In genomic region chr13:50275392-50276063, GRCh38 we compare ENCODE assay signal across 15 cellular contexts.
A peak's percentile ranks its signal among the peaks of the same experiment; 100 is the strongest.
DNase-seq lines count a peak whose midpoint lies in the region; ATAC-seq and TF ChIP-seq lines count a peak whose summit lies in the region.
"Had no signal": no experiment of that assay in that cellular context is flagged by ENCODE, and none has a peak within 500 bp of the region (broad histone marks: within the 10 kb centered on the region; RNA-seq: fewer than 3 reads in every experiment).

No MANE protein-coding gene starts in this region.

- H3K4me3 ChIP-seq in body of pancreas (no peak overlapping the region), left lung (no peak overlapping the region), mesenchymal stem cell (ENCODE audit: insufficient read depth in 1 of 2, low read depth in 1 of 2, low read length in 2 of 2) (no peak overlapping the region)
- H3K4me3 ChIP-seq: suprapubic skin had no signal

- H3K18ac ChIP-seq in mesenchymal stem cell (ENCODE audit: low read depth in 1 of 2, low read length in 2 of 2): no peak overlapping the region

- H4K8ac ChIP-seq in mesenchymal stem cell (ENCODE audit: low read length): no peak overlapping the region

- intact Hi-C loops in body of pancreas (cut with DNase I): no loop called here
- intact Hi-C loops in left lung (cut with DNase I): no loop called here

- H2BK5ac ChIP-seq in mesenchymal stem cell (ENCODE audit: low read depth, low read length, poor library complexity, severe bottlenecking): no peak overlapping the region

- TF ChIP-seq POLR2A in body of pancreas (IDR thresholded peaks at IDR 0.05): no peak

- WGBS in body of pancreas, 2 donors: 38 to 39% methylated on average over 1 of the region's 1 CpG
- WGBS in mesenchymal stem cell: 100% methylated on average over 1 of the region's 1 CpG

- TF ChIP-seq CTCF in body of pancreas (IDR thresholded peaks at IDR 0.05): peak in 1 of 7 experiments; percentile 29
- TF ChIP-seq CTCF in left lung (IDR thresholded peaks at IDR 0.05): no peak

- ATAC-seq in body of pancreas (peak; percentile 68), left lung (peak; percentile 80), GM18870 (IDR thresholded peaks at IDR 0.05; ENCODE audit: unreplicated experiment) (no peak)

- H3K9ac ChIP-seq in mesenchymal stem cell (ENCODE audit: low read length): no peak overlapping the region

- peak; percentile 26 for DNase-seq in activated CD4-positive, alpha-beta T cell treated with anti-CD3 and anti-CD28 coated beads for 48 hours
- DNase-seq in activated CD4-positive, alpha-beta T cell treated with anti-CD3 and anti-CD28 coated beads for 1 hour: no peak
- peak; percentile 22 for DNase-seq in HT-29 (ENCODE audit: low spot score)
- peak in 1 of 4 donors; percentile 8 for DNase-seq in body of pancreas
- no peak for DNase-seq in left lung
- no peak for DNase-seq in cerebellar cortex (ENCODE audit: low spot score)
- DNase-seq in mesenchymal stem cell: no peak
- DNase-seq: central memory CD4-positive, alpha-beta T cell; effector memory CD4-positive, alpha-beta T cell; foreskin melanocyte; NCI-H146; T-helper 1 cell had no signal

- no peak overlapping the region for H3K23ac ChIP-seq in mesenchymal stem cell (ENCODE audit: low read length in 2 of 2)

- no peak overlapping the region for H3K14ac ChIP-seq in mesenchymal stem cell (ENCODE audit: low read length in 2 of 2)

- H3K4me2 ChIP-seq in mesenchymal stem cell (ENCODE audit: low read length, poor library complexity, severe bottlenecking): no peak overlapping the region

- no peak overlapping the region for H2AK5ac ChIP-seq in mesenchymal stem cell (ENCODE audit: low read length, severe bottlenecking)

- H3K4ac ChIP-seq in mesenchymal stem cell (ENCODE audit: low read depth in 1 of 2, low read length in 2 of 2): no peak overlapping the region

- H3K27ac ChIP-seq in body of pancreas (no peak overlapping the region), left lung (no peak overlapping the region), mesenchymal stem cell (ENCODE audit: low read length, poor library complexity, severe bottlenecking) (no peak overlapping the region)
- H3K27ac ChIP-seq: HL-60, suprapubic skin had no signal

- H3K36me3 ChIP-seq in body of pancreas (replicated peaks in 1 of 2; ENCODE audit: insufficient read depth in 1 of 2, low read depth in 2 of 2) (no peaks in the 10 kb centered on the region), left lung (no peaks in the 10 kb centered on the region), mesenchymal stem cell (ENCODE audit: control insufficient read depth in 1 of 2, insufficient read depth in 2 of 2, low read depth in 1 of 2, low read length in 2 of 2) (no peaks in the 10 kb centered on the region)
- H3K36me3 ChIP-seq: suprapubic skin had no signal

- H3K27me3 ChIP-seq in body of pancreas: no peaks in the 10 kb centered on the region
- H3K27me3 ChIP-seq in left lung: no peaks in the 10 kb centered on the region
- H3K27me3 ChIP-seq in mesenchymal stem cell (ENCODE audit: control insufficient read depth in 1 of 2, insufficient read depth in 1 of 2, low read length in 2 of 2): no peaks in the 10 kb centered on the region
- H3K27me3 ChIP-seq: suprapubic skin had no signal

- H3K79me1 ChIP-seq in mesenchymal stem cell (replicated peaks; ENCODE audit: low read length, poor library complexity, severe bottlenecking): no peaks in the 10 kb centered on the region

- H2BK15ac ChIP-seq in mesenchymal stem cell (ENCODE audit: low read depth, poor library complexity, severe bottlenecking): no peak overlapping the region

- no peak overlapping the region for H2AFZ ChIP-seq in mesenchymal stem cell (ENCODE audit: low read depth, low read length)

- H3K9me3 ChIP-seq in body of pancreas: peaks cover 0 to 10% (median 0%) of the 10 kb centered on the region in 3 donors
- H3K9me3 ChIP-seq in left lung: peaks cover 0 to 2% of the 10 kb centered on the region in 2 donors
- no peaks in the 10 kb centered on the region for H3K9me3 ChIP-seq in mesenchymal stem cell (ENCODE audit: control insufficient read depth, low read length)
- H3K9me3 ChIP-seq: suprapubic skin had no signal

- no peak overlapping the region for H2BK12ac ChIP-seq in mesenchymal stem cell (ENCODE audit: low read length in 2 of 2)

- no peak overlapping the region for H4K91ac ChIP-seq in mesenchymal stem cell (ENCODE audit: low read length)

- no peak overlapping the region for H2BK120ac ChIP-seq in mesenchymal stem cell (ENCODE audit: low read depth, low read length)

- H3K4me1 ChIP-seq in body of pancreas (no peaks in the 10 kb centered on the region), left lung (no peaks in the 10 kb centered on the region), mesenchymal stem cell (ENCODE audit: control insufficient read depth, insufficient read depth, low read depth, low read length) (peaks cover under 1% of the 10 kb centered on the region)
- H3K4me1 ChIP-seq: suprapubic skin had no signal

Comparison
In these comparisons a context has a peak if more than half of its experiments do, and no peak if none do; other contexts are left out.
1. DNase-seq: peak in activated CD4-positive, alpha-beta T cell treated with anti-CD3 and anti-CD28 coated beads for 48 hours (single experiment) and HT-29 (single experiment); none in activated CD4-positive, alpha-beta T cell treated with anti-CD3 and anti-CD28 coated beads for 1 hour (single experiment), left lung (0 of 2), cerebellar cortex (single experiment) and mesenchymal stem cell (single experiment).